8 cellular contexts compared by ENCODE assay signal in the genomic region with DNA sequence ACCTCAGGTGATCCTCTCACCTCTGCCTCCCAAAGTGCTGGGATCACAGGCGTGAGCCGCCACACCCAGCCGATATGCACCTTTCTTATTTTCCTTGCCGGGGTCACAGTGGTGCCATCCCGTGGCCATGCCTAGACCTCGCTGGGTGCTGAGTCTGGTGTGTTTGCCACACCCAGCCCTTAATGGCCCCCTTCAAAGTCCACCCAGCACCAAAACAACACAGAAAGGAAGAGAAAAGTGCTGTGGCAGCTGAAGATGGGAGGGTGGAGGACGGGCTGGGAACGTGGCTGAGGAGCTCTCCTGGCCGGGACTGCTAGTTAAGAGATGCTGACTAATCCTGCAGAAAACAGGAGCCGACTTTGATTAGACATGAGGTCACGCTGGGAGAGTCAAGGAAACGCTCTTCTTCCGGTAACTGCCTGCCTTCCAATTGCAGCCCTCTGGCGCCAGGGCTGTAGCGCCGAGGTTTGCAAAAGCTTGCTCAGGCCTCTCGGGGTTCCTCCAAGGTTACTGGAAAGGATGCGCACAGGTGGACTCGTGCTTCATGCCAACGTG. TPM values are rescaled to one million over a fixed set of nuclear protein-coding genes. Genes with fewer than 3 reads are reported as not detected.
DNase-seq lines count a peak whose midpoint lies in the region; ATAC-seq and TF ChIP-seq lines count a peak whose summit lies in the region.

No MANE protein-coding gene starts in this region.

- peak; percentile 78 for DNase-seq in AG08395 (ENCODE audit: low spot score)
- peak; percentile 45 for DNase-seq in NCI-H2227 treated with DMSO at 0.1 percent for 48 hours (lab: John Stamatoyannopoulos, UW)
- DNase-seq in dermis blood vessel endothelial cell, result peak; percentile 94
- peak; percentile 85 to 86 (median 86) for DNase-seq in mucosa of descending colon
- DNase-seq in GM13977 (ENCODE audit: low spot score), result no peak
- no peak for DNase-seq in NCI-H1436 (lab: John Stamatoyannopoulos, UW)
- no peak for DNase-seq in NCI-H526 treated with DMSO at 0.1 percent for 48 hours (lab: John Stamatoyannopoulos, UW)

- no peaks in the 10 kb centered on the region for H3K36me3 ChIP-seq in mucosa of descending colon (ENCODE audit: low read depth)

- H3K9me3 ChIP-seq in mucosa of descending colon, result no peaks in the 10 kb centered on the region

- peak; percentile 95 for ATAC-seq in mucosa of descending colon
- no peak for ATAC-seq in GM21619 (IDR thresholded peaks at IDR 0.05; ENCODE audit: unreplicated experiment)

- in situ Hi-C loops in GM13977 (cut with MboI; ENCODE audit: low pct_unique_long_range_greater_than_20kb, low sequenced_read_pairs, unreplicated experiment), result no loop called here

- no peak overlapping the region for H3K4me3 ChIP-seq in mucosa of descending colon

- H3K4me1 ChIP-seq in mucosa of descending colon (ENCODE audit: low read depth), result peaks cover 12% of the 10 kb centered on the region

- intact Hi-C loops in mucosa of descending colon (cut with DNase I, micrococcal nuclease), result no loop called here

- peak; percentile 23 for TF ChIP-seq CTCF in mucosa of descending colon (IDR thresholded peaks at IDR 0.05)
- no peak for TF ChIP-seq CTCF in GM13977 (IDR thresholded peaks at IDR 0.05; ENCODE audit: extremely low read depth, insufficient read depth, missing control alignments)

RNA-seq across cellular contexts. Expression of a gene that starts 10.9 kb away (rescaled TPM):
- total RNA-seq in dermis blood vessel endothelial cell (33.9 and 53.5 TPM in 2 replicates), mucosa of descending colon (10 to 100 TPM; 12.7 to 30.8 (median 23.7) TPM)

RNA-seq across cellular contexts. Expression of a gene that starts 27.8 kb away (rescaled TPM):
- total RNA-seq in dermis blood vessel endothelial cell, result 172 and 200 TPM in 2 replicates
- 10 to 100 TPM; 13.1 to 17.8 (median 14.8) TPM for total RNA-seq in mucosa of descending colon

RNA-seq across cellular contexts. Expression of a gene that starts 32.0 kb away (rescaled TPM):
- total RNA-seq in dermis blood vessel endothelial cell, result 12.0 and 15.7 TPM in 2 replicates
- total RNA-seq in mucosa of descending colon, result 10 to 100 TPM; 33.3 to 71.6 (median 41.0) TPM

RNA-seq across cellular contexts. Expression of a gene that starts 55.1 kb away (rescaled TPM):
- total RNA-seq in dermis blood vessel endothelial cell (18.5 and 29.6 TPM in 2 replicates), mucosa of descending colon (10 to 100 TPM; 63.3 to 90.8 (median 81.6) TPM)

Comparison
In these comparisons a context has a peak if more than half of its experiments do, and no peak if none do; other contexts are left out.
1. DNase-seq: peak in AG08395 (single experiment), NCI-H2227 treated with DMSO at 0.1 percent for 48 hours (single experiment), dermis blood vessel endothelial cell (single experiment) and mucosa of descending colon (3 of 3); none in GM13977 (single experiment), NCI-H1436 (single experiment) and NCI-H526 treated with DMSO at 0.1 percent for 48 hours (single experiment).